Comparison of ENCODE assay signal across 13 cellular contexts in genomic region chr3:71694358-71694999, GRCh38. TPM values are rescaled to one million over a fixed set of nuclear protein-coding genes. Genes with fewer than 3 reads are reported as not detected.
DNase-seq lines count a peak whose midpoint lies in the region; TF ChIP-seq lines count a peak whose summit lies in the region.
"Had no signal": no experiment of that assay in that cellular context is flagged by ENCODE, and none has a peak within 500 bp of the region (broad histone marks: within the 10 kb centered on the region; RNA-seq: fewer than 3 reads in every experiment).

No MANE protein-coding gene starts in this region.

- no peak overlapping the region for H3K4me3 ChIP-seq in fibroblast of the aortic adventitia (ENCODE audit: low read depth, low read length)
- H3K4me3 ChIP-seq: K562 had no signal

- peak overlapping the region; percentile 44; the same call in 1 of the 2 replicates for H3K27ac ChIP-seq in VCaP

- TF ChIP-seq CTCF in VCaP (conservative IDR thresholded peaks at IDR 0.05) (no peak), fibroblast of the aortic adventitia (IDR thresholded peaks at IDR 0.05; ENCODE audit: insufficient read depth, low read length) (no peak)

- in situ Hi-C loops in Caki2 (cut with HindIII; ENCODE audit: low pct_unique_long_range_greater_than_20kb, low sequenced_read_pairs): no loop called here

- DNase-seq in Caki2 (ENCODE audit: low read depth): peak; percentile 62
- peak; percentile 46 for DNase-seq in fibroblast of the aortic adventitia (ENCODE audit: low read depth)
- DNase-seq in renal cortical epithelial cell (ENCODE audit: low read depth): peak; percentile 93
- DNase-seq in NCI-H82 treated with DMSO at 0.1 percent for 48 hours (lab: John Stamatoyannopoulos, UW; ENCODE audit: unreplicated experiment): no peak
- no peak for DNase-seq in stimulated activated naive CD4-positive, alpha-beta T cell (lab: John Stamatoyannopoulos, UW)
- no peak for DNase-seq in kidney glomerular epithelial cell (lab: John Stamatoyannopoulos, UW)
- DNase-seq in activated gamma-delta T cell treated with Interleukin-2 at 50 U/mL for 16 hours: no peak
- DNase-seq: activated T-cell treated with anti-CD3 and anti-CD28 coated beads for 4 hours; CD4-positive, CD25-positive, alpha-beta regulatory T cell; cortex of kidney; NCI-H69 had no signal

RNA-seq across cellular contexts. Expression of gene EIF4E3, which starts 30.7 kb away (rescaled TPM):
- total RNA-seq in Caki2 (2014; rRNA removed; shearing (Covaris generic); ENCODE audit: low replicate concordance): 4.7 and 9.0 TPM in 2 replicates
- 2.2 and 2.3 TPM in 2 replicates for total RNA-seq in fibroblast of the aortic adventitia (ENCODE audit: low replicate concordance)
- total RNA-seq in renal cortical epithelial cell: 3.5 and 7.5 TPM in 2 replicates

RNA-seq across cellular contexts. Expression of gene GPR27, which starts 59.2 kb away (rescaled TPM):
- total RNA-seq in Caki2 (2014; rRNA removed; shearing (Covaris generic); ENCODE audit: low replicate concordance): 9.0 and 12.1 TPM in 2 replicates
- total RNA-seq in fibroblast of the aortic adventitia (ENCODE audit: low replicate concordance): 0.25 TPM in 1 of 2 replicates, not detected in the other
- 4.0 and 6.2 TPM in 2 replicates for total RNA-seq in renal cortical epithelial cell
- total RNA-seq: K562 had no signal

Comparison
In these comparisons a context has a peak if more than half of its experiments do, and no peak if none do; other contexts are left out.
1. DNase-seq: peak in Caki2 (single experiment), fibroblast of the aortic adventitia (single experiment) and renal cortical epithelial cell (single experiment); none in NCI-H82 treated with DMSO at 0.1 percent for 48 hours (single experiment), stimulated activated naive CD4-positive, alpha-beta T cell (0 of 6), kidney glomerular epithelial cell (single experiment) and activated gamma-delta T cell treated with Interleukin-2 at 50 U/mL for 16 hours (single experiment).